ENCODE assay signal across 37 cellular contexts in the genomic region with DNA sequence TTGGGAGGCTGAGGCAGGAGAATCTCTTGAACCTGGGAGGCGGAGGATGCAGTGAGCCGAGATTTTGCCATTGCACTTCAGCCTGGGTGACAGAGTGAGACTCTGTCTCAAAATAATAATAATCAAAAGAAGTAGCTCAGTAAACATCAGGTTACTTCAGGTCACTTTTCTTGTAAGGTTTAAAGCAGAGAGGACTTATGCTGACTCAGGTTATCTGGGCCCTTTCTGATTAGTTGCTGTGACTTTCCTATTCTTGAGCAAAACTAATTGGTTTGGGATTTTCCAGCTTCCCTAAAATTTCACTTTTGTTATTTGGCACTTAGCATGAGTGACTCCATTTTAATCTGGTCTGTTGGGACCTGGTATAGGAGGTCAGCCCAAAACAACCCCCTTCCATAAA.
"Had no signal": no experiment of that assay in that cellular context is flagged by ENCODE, and none has a peak within 500 bp of the region (broad histone marks: within the 10 kb centered on the region; RNA-seq: fewer than 3 reads in every experiment).

No MANE protein-coding gene starts in this region.

- H3K27ac ChIP-seq: adrenal gland, body of pancreas, brain microvascular endothelial cell, breast epithelium, VCaP had no signal

- DNase-seq: activated B cell treated with CpG ODN at 0.5 μM for 24 hours; activated CD4-positive, alpha-beta memory T cell treated with anti-CD3 and anti-CD28 coated beads, Interleukin-2, amount 10 ng/mL, durations not matched to agents 7 days and 5 days; activated CD4-positive, alpha-beta T cell treated with anti-CD3 and anti-CD28 coated beads for 36 hours; activated CD4-positive, alpha-beta T cell treated with anti-CD3 and anti-CD28 coated beads for 48 hours; activated CD4-positive, alpha-beta T cell treated with anti-CD3 and anti-CD28 coated beads, Interleukin-2, amount 10 ng/mL, durations not matched to agents 7 days and 5 days; activated CD4-positive, alpha-beta T cell treated with anti-CD3 and anti-CD28 coated beads, Interleukin-2, amount 50 U/mL, for 48 hours; activated CD4-positive, CD25-positive, alpha-beta regulatory T cell treated with anti-CD3 and anti-CD28 coated beads, Interleukin-2, amount 50 U/mL, for 72 hours; activated CD8-positive, alpha-beta memory T cell treated with anti-CD3 and anti-CD28 coated beads for 24 hours; activated CD8-positive, alpha-beta memory T cell treated with anti-CD3 and anti-CD28 coated beads, Interleukin-2, amount 10 ng/mL, durations not matched to agents 7 days and 5 days; activated CD8-positive, alpha-beta memory T cell treated with anti-CD3 and anti-CD28 coated beads, Interleukin-2, amount 50 U/mL, for 48 hours; activated CD8-positive, alpha-beta T cell treated with anti-CD3 and anti-CD28 coated beads, Interleukin-2, amount 10 ng/mL, durations not matched to agents 7 days and 5 days; activated effector memory CD4-positive, alpha-beta T cell treated with anti-CD3 and anti-CD28 coated beads, Interleukin-2, amount 50 U/mL, for 16 hours; activated gamma-delta T cell treated with Interleukin-2 at 50 U/mL for 16 hours; activated naive CD4-positive, alpha-beta T cell; activated naive CD4-positive, alpha-beta T cell treated with anti-CD3 and anti-CD28 coated beads for 36 hours; activated naive CD4-positive, alpha-beta T cell treated with anti-CD3 and anti-CD28 coated beads, Interleukin-2, amount 50 U/mL, for 16 hours; activated naive CD8-positive, alpha-beta T cell treated with anti-CD3 and anti-CD28 coated beads for 36 hours; activated T-cell treated with anti-CD3 and anti-CD28 coated beads, Interleukin-2, amount 50 U/mL, for 24 hours; activated T-cell treated with anti-CD3 and anti-CD28 coated beads, Interleukin-2, amount 50 U/mL, for 72 hours; adrenal gland; amniotic stem cell; aorta; body of pancreas; brain microvascular endothelial cell; central memory CD4-positive, alpha-beta T cell; T-helper 1 cell; T-helper 2 cell; T-helper 9 cell had no signal

- FAIRE-seq: astrocyte, TTC549 had no signal

- H3K9me3 ChIP-seq: adrenal gland, body of pancreas, breast epithelium had no signal

- H3K4me3 ChIP-seq: adrenal gland, body of pancreas, breast epithelium had no signal

- H3K9me3 Mint-ChIP-seq: activated B cell treated with CpG ODN at 0.5 μM for 24 hours; activated CD4-positive, alpha-beta memory T cell treated with anti-CD3 and anti-CD28 coated beads, Interleukin-2, amount 10 ng/mL, durations not matched to agents 7 days and 5 days; activated CD4-positive, alpha-beta T cell treated with anti-CD3 and anti-CD28 coated beads, Interleukin-2, amount 10 ng/mL, durations not matched to agents 7 days and 5 days; activated T-helper 1 cell treated with anti-CD3 and anti-CD28 coated beads, Interleukin-12 subunit alpha, Interleukin-12 subunit beta, Interleukin-2, Interleukin-4 antibody, amounts not matched to agents 30 ng/mL and 10 ng/mL and 1 ng/mL, durations not matched to agents 14 hours and 24 hours and 36 hours; activated T-helper 17 cell treated with anti-CD3 and anti-CD28 coated beads, Interleukin-2, amount 50 U/mL, for 72 hours; T-helper 1 cell treated with Interleukin-12 subunit alpha and Interleukin-12 subunit beta and Interleukin-4 antibody, amounts not matched to agents 30 μg/mL and 1 μg/mL, for 36 hours; T-helper 2 cell treated with Interferon-gamma antibody and Interleukin-4, amounts not matched to agents 5 μg/mL and 100 μg/mL, for 36 hours had no signal

- ATAC-seq: activated CD4-positive, alpha-beta T cell treated with anti-CD3 and anti-CD28 coated beads for 36 hours; activated CD8-positive, alpha-beta memory T cell treated with anti-CD3 and anti-CD28 coated beads, Interleukin-2, amount 10 ng/mL, durations not matched to agents 7 days and 5 days; activated CD8-positive, alpha-beta T cell treated with anti-CD3 and anti-CD28 coated beads, Interleukin-2, amount 10 ng/mL, durations not matched to agents 7 days and 5 days; activated naive CD4-positive, alpha-beta T cell treated with anti-CD3 and anti-CD28 coated beads, Interleukin-2, amount 50 U/mL, for 72 hours; activated T-cell treated with anti-CD3 and anti-CD28 coated beads, Interleukin-2, amount 50 U/mL, for 72 hours; activated T-helper 17 cell treated with anti-CD3 and anti-CD28 coated beads, Interleukin-2, amount 50 U/mL, for 72 hours; body of pancreas had no signal

- H3K4me1 ChIP-seq: adrenal gland, body of pancreas, breast epithelium had no signal

- H3K27me3 ChIP-seq: adrenal gland, body of pancreas, brain microvascular endothelial cell, breast epithelium had no signal

- H3K36me3 ChIP-seq: adrenal gland, brain microvascular endothelial cell, breast epithelium had no signal

- H3K36me3 Mint-ChIP-seq: activated CD8-positive, alpha-beta memory T cell treated with anti-CD3 and anti-CD28 coated beads, Interleukin-2, amount 10 ng/mL, durations not matched to agents 7 days and 5 days; activated naive CD4-positive, alpha-beta T cell treated with anti-CD3 and anti-CD28 coated beads, Interleukin-2, amount 50 U/mL, for 72 hours; activated naive CD8-positive, alpha-beta T cell treated with anti-CD3 and anti-CD28 coated beads for 36 hours had no signal

- H3K4me1 Mint-ChIP-seq: activated B cell treated with CpG ODN at 0.5 μM for 24 hours; activated CD4-positive, alpha-beta memory T cell treated with anti-CD3 and anti-CD28 coated beads, Interleukin-2, amount 10 ng/mL, durations not matched to agents 7 days and 5 days; activated CD4-positive, alpha-beta T cell treated with anti-CD3 and anti-CD28 coated beads for 36 hours; activated CD4-positive, alpha-beta T cell treated with anti-CD3 and anti-CD28 coated beads, Interleukin-2, amount 10 ng/mL, durations not matched to agents 7 days and 5 days; activated CD8-positive, alpha-beta memory T cell treated with anti-CD3 and anti-CD28 coated beads, Interleukin-2, amount 10 ng/mL, durations not matched to agents 7 days and 5 days; activated naive CD8-positive, alpha-beta T cell treated with anti-CD3 and anti-CD28 coated beads for 36 hours; activated T-helper 17 cell treated with anti-CD3 and anti-CD28 coated beads, Interleukin-2, amount 50 U/mL, for 72 hours had no signal

- H3K4me3 Mint-ChIP-seq: activated B cell treated with CpG ODN at 0.5 μM for 24 hours; activated CD4-positive, alpha-beta memory T cell treated with anti-CD3 and anti-CD28 coated beads, Interleukin-2, amount 10 ng/mL, durations not matched to agents 7 days and 5 days; activated CD4-positive, alpha-beta T cell treated with anti-CD3 and anti-CD28 coated beads for 36 hours; activated CD4-positive, alpha-beta T cell treated with anti-CD3 and anti-CD28 coated beads, Interleukin-2, amount 10 ng/mL, durations not matched to agents 7 days and 5 days; activated CD8-positive, alpha-beta memory T cell treated with anti-CD3 and anti-CD28 coated beads, Interleukin-2, amount 10 ng/mL, durations not matched to agents 7 days and 5 days; activated CD8-positive, alpha-beta T cell treated with anti-CD3 and anti-CD28 coated beads, Interleukin-2, amount 10 ng/mL, durations not matched to agents 7 days and 5 days; activated naive CD4-positive, alpha-beta T cell treated with anti-CD3 and anti-CD28 coated beads for 36 hours; activated naive CD8-positive, alpha-beta T cell treated with anti-CD3 and anti-CD28 coated beads for 36 hours; activated T-cell treated with anti-CD3 and anti-CD28 coated beads, Interleukin-2, amount 50 U/mL, for 24 hours; activated T-cell treated with anti-CD3 and anti-CD28 coated beads, Interleukin-2, amount 50 U/mL, for 72 hours; activated T-helper 1 cell treated with anti-CD3 and anti-CD28 coated beads, Interleukin-12 subunit alpha, Interleukin-12 subunit beta, Interleukin-2, Interleukin-4 antibody, amounts not matched to agents 30 ng/mL and 10 ng/mL and 1 ng/mL, durations not matched to agents 14 hours and 24 hours and 36 hours; activated T-helper 17 cell treated with anti-CD3 and anti-CD28 coated beads, Interleukin-2, amount 50 U/mL, for 72 hours; T-helper 1 cell treated with Interleukin-12 subunit alpha and Interleukin-12 subunit beta and Interleukin-4 antibody, amounts not matched to agents 30 μg/mL and 1 μg/mL, for 36 hours; T-helper 2 cell treated with Interferon-gamma antibody and Interleukin-4, amounts not matched to agents 5 μg/mL and 100 μg/mL, for 36 hours had no signal

- H3K27me3 Mint-ChIP-seq: activated B cell treated with CpG ODN at 0.5 μM for 24 hours; activated CD4-positive, alpha-beta memory T cell treated with anti-CD3 and anti-CD28 coated beads, Interleukin-2, amount 10 ng/mL, durations not matched to agents 7 days and 5 days; activated CD4-positive, alpha-beta T cell treated with anti-CD3 and anti-CD28 coated beads for 36 hours; activated CD4-positive, alpha-beta T cell treated with anti-CD3 and anti-CD28 coated beads, Interleukin-2, amount 10 ng/mL, durations not matched to agents 7 days and 5 days; activated CD8-positive, alpha-beta memory T cell treated with anti-CD3 and anti-CD28 coated beads, Interleukin-2, amount 10 ng/mL, durations not matched to agents 7 days and 5 days; activated naive CD8-positive, alpha-beta T cell treated with anti-CD3 and anti-CD28 coated beads for 36 hours; activated T-cell treated with anti-CD3 and anti-CD28 coated beads, Interleukin-2, amount 50 U/mL, for 24 hours; activated T-helper 17 cell treated with anti-CD3 and anti-CD28 coated beads, Interleukin-2, amount 50 U/mL, for 72 hours had no signal
